19 cellular contexts compared by ENCODE assay signal in genomic region chr2:7379799-7380198, GRCh38.
DNase-seq lines count a peak whose midpoint lies in the region; ATAC-seq, FAIRE-seq and TF ChIP-seq lines count a peak whose summit lies in the region.
"Had no signal": no experiment of that assay in that cellular context is flagged by ENCODE, and none has a peak within 500 bp of the region (broad histone marks: within the 10 kb centered on the region; RNA-seq: fewer than 3 reads in every experiment).

No MANE protein-coding gene starts in this region.

- intact Hi-C loops in stomach (cut with DNase I; ENCODE audit: low total_unique reads): no loop called here

- no peak overlapping the region for H3K4me3 ChIP-seq in SK-N-SH (ENCODE audit: low read depth in 2 of 2, low read length in 1 of 2)
- no peak overlapping the region for H3K4me3 ChIP-seq in stomach
- H3K4me3 ChIP-seq: left ventricle myocardium inferior had no signal

- no peaks in the 10 kb centered on the region for H4K20me1 ChIP-seq in SK-N-SH (ENCODE audit: insufficient read depth)

- FAIRE-seq in RCC 7860 (lab: Jason Lieb, UNC): no peak
- FAIRE-seq: urothelium cell line had no signal

- DNase-seq in SK-N-SH (no peak), NAMALWA (ENCODE audit: low spot score) (peak; percentile 11), WTC11 (ENCODE audit: low spot score) (peak; percentile 34), stomach (peak; percentile 41), RCC 7860 (ENCODE audit: low spot score) (no peak)
- DNase-seq: activated CD4-positive, alpha-beta T cell treated with anti-CD3 and anti-CD28 coated beads, Interleukin-2, amount 50 U/mL, for 4 hours; activated naive CD4-positive, alpha-beta T cell treated with Interleukin-2 at 50 U/mL for 16 hours; amygdala; cerebellar nuclear complex; DMS153; effector memory CD8-positive, alpha-beta T cell; left ventricle myocardium inferior; NCI-H187; NK-92 treated with Interleukin-12 subunit alpha and Interleukin-12 subunit beta, amount 100 ng/mL, for 24 hours had no signal

- H3K4me1 Mint-ChIP-seq in WTC11: peaks cover 3% of the 10 kb centered on the region; the same call in 1 of the 2 replicates

- no peak overlapping the region for H3K4me3 Mint-ChIP-seq in WTC11
- H3K4me3 Mint-ChIP-seq: effector memory CD8-positive, alpha-beta T cell had no signal

- H3K9me3 Mint-ChIP-seq in WTC11: no peaks in the 10 kb centered on the region
- H3K9me3 Mint-ChIP-seq: effector memory CD8-positive, alpha-beta T cell had no signal

- H3K27me3 Mint-ChIP-seq in WTC11 (ENCODE audit: low read depth): no peaks in the 10 kb centered on the region; the same call in 1 of the 2 replicates

- H3K9me2 ChIP-seq in SK-N-SH: no peaks in the 10 kb centered on the region

- no peaks in the 10 kb centered on the region for H3K9me3 ChIP-seq in SK-N-SH
- no peaks in the 10 kb centered on the region for H3K9me3 ChIP-seq in stomach
- H3K9me3 ChIP-seq: left ventricle myocardium inferior had no signal

- TF ChIP-seq CTCF in SK-N-SH (IDR thresholded peaks at IDR 0.05) (peak; percentile 19; the same call in 1 of the 2 replicates), WTC11 (IDR thresholded peaks at IDR 0.05) (no peak), stomach (IDR thresholded peaks at IDR 0.05) (no peak)

- H3K27ac ChIP-seq in SK-N-SH (ENCODE audit: low read depth in 2 of 2, low read length in 1 of 2) (no peak overlapping the region), stomach (no peak overlapping the region)
- H3K27ac ChIP-seq: left ventricle myocardium inferior, VCaP had no signal

- no peaks in the 10 kb centered on the region for H3K36me3 Mint-ChIP-seq in WTC11

- H3K79me2 ChIP-seq in SK-N-SH (ENCODE audit: insufficient read depth): no peaks in the 10 kb centered on the region

- H3K36me3 ChIP-seq in SK-N-SH (replicated peaks in 1 of 2; ENCODE audit: control insufficient read depth in 1 of 2, insufficient read depth in 2 of 2, low read length in 1 of 2) (no peaks in the 10 kb centered on the region), stomach (no peaks in the 10 kb centered on the region)
- H3K36me3 ChIP-seq: left ventricle myocardium inferior had no signal

- no peak overlapping the region for H3K27ac Mint-ChIP-seq in WTC11
- H3K27ac Mint-ChIP-seq: effector memory CD8-positive, alpha-beta T cell had no signal

- TF ChIP-seq RAD21 in SK-N-SH (IDR thresholded peaks at IDR 0.05; ENCODE audit: low read length): peak; percentile 32; the same call in 1 of the 2 replicates

- 55% methylated on average over 3 of the region's 3 CpGs for WGBS in SK-N-SH (ENCODE audit: low lambda C conversion rate)
- WGBS in stomach, 5 donors: 83 to 91% (median 84%) methylated on average over 3 of the region's 3 CpGs

- TF ChIP-seq POLR2A in stomach (IDR thresholded peaks at IDR 0.05): no peak

- TF ChIP-seq EP300 in SK-N-SH (IDR thresholded peaks at IDR 0.05; ENCODE audit: borderline replicate concordance in 1 of 2, low read depth in 1 of 2, low read length in 1 of 2) (no peak), stomach (IDR thresholded peaks at IDR 0.05) (no peak)

- POLR2A ChIA-PET in SK-N-SH (lab: Yijun Ruan, JAX) (no interaction called here), WTC11 (lab: Charles Lee) (no interaction called here)

- no peaks in the 10 kb centered on the region for H3K27me3 ChIP-seq in SK-N-SH (ENCODE audit: insufficient read depth)
- H3K27me3 ChIP-seq in stomach: no peaks in the 10 kb centered on the region

- H3K4me1 ChIP-seq in SK-N-SH (ENCODE audit: control insufficient read depth in 1 of 2, insufficient read depth in 2 of 2, low read depth in 1 of 2, low read length in 1 of 2): peaks cover 0 to 19% of the 10 kb centered on the region in 2 experiments; a peak in 2 of 4 replicates
- peaks cover 0 to 7% (median 2%) of the 10 kb centered on the region in 4 donors for H3K4me1 ChIP-seq in stomach

- no peak overlapping the region for H2AFZ ChIP-seq in SK-N-SH (ENCODE audit: low read depth)

- CTCF ChIA-PET in SK-N-SH (lab: Yijun Ruan, JAX): interaction anchor here (0.9 to 1.7 kb wide), 3 partner anchors 14 to 282 kb away, joined by 3 to 6 read pairs (median 5); no protein-coding TSS in a partner anchor
- CTCF ChIA-PET in WTC11 (lab: Charles Lee): no interaction called here

- no peaks in the 10 kb centered on the region for H3F3A ChIP-seq in SK-N-SH (replicated peaks; ENCODE audit: insufficient read depth)

- ATAC-seq in SK-N-SH treated with all-trans-retinoic acid at 6 μM for 48 hours (no peak), WTC11 (peak; percentile 78), HG03342 (IDR thresholded peaks at IDR 0.05; ENCODE audit: unreplicated experiment) (no peak), HG02885 (IDR thresholded peaks at IDR 0.05; ENCODE audit: poor library complexity, unreplicated experiment) (no peak)
- ATAC-seq: effector memory CD8-positive, alpha-beta T cell had no signal

- no peak overlapping the region for H3K4me2 ChIP-seq in SK-N-SH

- H3K9ac ChIP-seq in SK-N-SH: no peak overlapping the region

TF ChIP-seq in SK-N-SH, 30 proteins besides CTCF, POLR2A, EP300 and RAD21 (continues in another document):
- TF ChIP-seq TEAD4 (IDR thresholded peaks at IDR 0.05; ENCODE audit: borderline replicate concordance, insufficient read depth): no peak
- no peak for TF ChIP-seq NRF1 (IDR thresholded peaks at IDR 0.05; ENCODE audit: low read depth, low read length)
- TF ChIP-seq EZH2phosphoT487 (IDR thresholded peaks at IDR 0.05; ENCODE audit: borderline replicate concordance, low read depth): no peak
- no peak for TF ChIP-seq USF1 (IDR thresholded peaks at IDR 0.05; ENCODE audit: borderline replicate concordance, low read depth)
- TF ChIP-seq FOXJ3 (CRISPR knock-in tag; IDR thresholded peaks at IDR 0.05): no peak
- TF ChIP-seq MAX (IDR thresholded peaks at IDR 0.05; ENCODE audit: low read depth): no peak
- TF ChIP-seq SIN3A (IDR thresholded peaks at IDR 0.05; ENCODE audit: borderline replicate concordance, low read depth, low read length): no peak
- no peak for TF ChIP-seq RFX5 (IDR thresholded peaks at IDR 0.05; ENCODE audit: low read length)
- no peak for TF ChIP-seq ELF1 (IDR thresholded peaks at IDR 0.05)

TF ChIP-seq in SK-N-SH treated with all-trans-retinoic acid at 6 μM for 48 hours, 23 proteins besides CTCF, POLR2A, EP300 and RAD21 (continues in another document):
- TF ChIP-seq ZNF70 (CRISPR knock-in tag; IDR thresholded peaks at IDR 0.05): no peak
- TF ChIP-seq SNAI2 (CRISPR knock-in tag; IDR thresholded peaks at IDR 0.05): no peak
- no peak for TF ChIP-seq CSDC2 (CRISPR knock-in tag; IDR thresholded peaks at IDR 0.05)
- TF ChIP-seq ZC3H10 (CRISPR knock-in tag; IDR thresholded peaks at IDR 0.05): no peak
- no peak for TF ChIP-seq RARB (CRISPR knock-in tag; IDR thresholded peaks at IDR 0.05)
- TF ChIP-seq, protein P1, sequence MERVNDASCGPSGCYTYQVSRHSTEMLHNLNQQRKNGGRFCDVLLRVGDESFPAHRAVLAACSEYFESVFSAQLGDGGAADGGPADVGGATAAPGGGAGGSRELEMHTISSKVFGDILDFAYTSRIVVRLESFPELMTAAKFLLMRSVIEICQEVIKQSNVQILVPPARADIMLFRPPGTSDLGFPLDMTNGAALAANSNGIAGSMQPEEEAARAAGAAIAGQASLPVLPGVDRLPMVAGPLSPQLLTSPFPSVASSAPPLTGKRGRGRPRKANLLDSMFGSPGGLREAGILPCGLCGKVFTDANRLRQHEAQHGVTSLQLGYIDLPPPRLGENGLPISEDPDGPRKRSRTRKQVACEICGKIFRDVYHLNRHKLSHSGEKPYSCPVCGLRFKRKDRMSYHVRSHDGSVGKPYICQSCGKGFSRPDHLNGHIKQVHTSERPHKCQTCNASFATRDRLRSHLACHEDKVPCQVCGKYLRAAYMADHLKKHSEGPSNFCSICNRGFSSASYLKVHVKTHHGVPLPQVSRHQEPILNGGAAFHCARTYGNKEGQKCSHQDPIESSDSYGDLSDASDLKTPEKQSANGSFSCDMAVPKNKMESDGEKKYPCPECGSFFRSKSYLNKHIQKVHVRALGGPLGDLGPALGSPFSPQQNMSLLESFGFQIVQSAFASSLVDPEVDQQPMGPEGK (CRISPR knock-in tag; IDR thresholded peaks at IDR 0.05; ENCODE audit: borderline replicate concordance): no peak
- TF ChIP-seq TOX (CRISPR knock-in tag; IDR thresholded peaks at IDR 0.05; ENCODE audit: borderline replicate concordance): no peak

TF ChIP-seq in WTC11, 78 proteins besides CTCF, POLR2A, EP300 and RAD21 (continues in another document):
- TF ChIP-seq USF1 (CRISPR knock-in tag; IDR thresholded peaks at IDR 0.05) (no peak), ATF3 (CRISPR knock-in tag; conservative IDR thresholded peaks at IDR 0.05) (no peak), PRRX2 (CRISPR knock-in tag; IDR thresholded peaks at IDR 0.05) (no peak), CREB1 (CRISPR knock-in tag; IDR thresholded peaks at IDR 0.05) (no peak), GTF2I (CRISPR knock-in tag; conservative IDR thresholded peaks at IDR 0.05) (no peak), USF2 (CRISPR knock-in tag; IDR thresholded peaks at IDR 0.05) (no peak)
- TF ChIP-seq, protein P2, sequence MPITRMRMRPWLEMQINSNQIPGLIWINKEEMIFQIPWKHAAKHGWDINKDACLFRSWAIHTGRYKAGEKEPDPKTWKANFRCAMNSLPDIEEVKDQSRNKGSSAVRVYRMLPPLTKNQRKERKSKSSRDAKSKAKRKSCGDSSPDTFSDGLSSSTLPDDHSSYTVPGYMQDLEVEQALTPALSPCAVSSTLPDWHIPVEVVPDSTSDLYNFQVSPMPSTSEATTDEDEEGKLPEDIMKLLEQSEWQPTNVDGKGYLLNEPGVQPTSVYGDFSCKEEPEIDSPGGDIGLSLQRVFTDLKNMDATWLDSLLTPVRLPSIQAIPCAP (CRISPR knock-in tag; IDR thresholded peaks at IDR 0.05): no peak

Comparison
In these comparisons a context has a peak if more than half of its experiments do, and no peak if none do; other contexts are left out.
1. DNase-seq: peak in NAMALWA (single experiment), WTC11 (single experiment) and stomach (single experiment); none in SK-N-SH (single experiment) and RCC 7860 (single experiment).
2. Of the 6 proteins assayed by ChIP-seq in both WTC11 and SK-N-SH: peak only in WTC11: none; only in SK-N-SH: CTCF; in both: none; in neither: 5.